8 cellular contexts compared by ENCODE assay signal in genomic region chr15:66293419-66294156, GRCh38. TPM values are rescaled to one million over a fixed set of nuclear protein-coding genes. Genes with fewer than 3 reads are reported as not detected.
A peak's percentile ranks its signal among the peaks of the same experiment; 100 is the strongest.
DNase-seq lines count a peak whose midpoint lies in the region; ATAC-seq and TF ChIP-seq lines count a peak whose summit lies in the region.

Gene DIS3L, plus strand, starts transcription at chr15:66293568. Its CDS starts 29 bp downstream, at chr15:66293597.

- H3K9me3 Mint-ChIP-seq in CD8-positive, alpha-beta T cell, result no peaks in the 10 kb centered on the region

- peak within 1 kb of the TSS; percentile 93 for H3K27ac Mint-ChIP-seq in CD8-positive, alpha-beta T cell

- in situ Hi-C loops in SK-MEL-5 (cut with HindIII; ENCODE audit: low pct_unique_long_range_greater_than_20kb, low sequenced_read_pairs), result no loop called here

- H3K36me3 Mint-ChIP-seq in CD8-positive, alpha-beta T cell, result peaks cover 16% of the 10 kb centered on the region

- peak; percentile 21 to 82 (median 58) for DNase-seq in CD8-positive, alpha-beta T cell
- DNase-seq in HK-2 (ENCODE audit: unreplicated experiment) (peak; percentile 50), SK-MEL-5 (ENCODE audit: low read depth, low spot score) (peak; percentile 44), globus pallidus (ENCODE audit: low spot score) (peak; percentile 59), osteoblast (ENCODE audit: insufficient read length, low spot score, missing footprints) (peak; percentile 94), thoracic aorta (ENCODE audit: low spot score) (no peak)
- peak; percentile 66 for DNase-seq in activated naive CD4-positive, alpha-beta T cell treated with Interleukin-2 at 50 U/mL for 16 hours

- H2AFZ ChIP-seq in osteoblast (ENCODE audit: low read length), result peak within 1 kb of the TSS; percentile 95

- H4K20me1 ChIP-seq in osteoblast (ENCODE audit: insufficient read depth, low read length), result no peaks in the 10 kb centered on the region

- CTCF ChIA-PET in CD8-positive, alpha-beta T cell (lab: Charles Lee), result interaction anchor here (1.0 to 1.4 kb wide), 2 partner anchors 19 to 205 kb away, joined by 3 read pairs; no protein-coding TSS in a partner anchor

- peak; percentile 72 for ATAC-seq in CD8-positive, alpha-beta T cell
- peak; percentile 58 for ATAC-seq in GM19438 (IDR thresholded peaks at IDR 0.05; ENCODE audit: low read depth, unreplicated experiment)
- peak; percentile 37 for ATAC-seq in thoracic aorta (ENCODE audit: insufficient number of reproducible peaks, low FRiP score, low read depth)

- H3K79me2 ChIP-seq in osteoblast (ENCODE audit: insufficient read depth, low read length), result peaks cover 18% of the 10 kb centered on the region

- H3K4me3 Mint-ChIP-seq in CD8-positive, alpha-beta T cell, result peak within 1 kb of the TSS; percentile 86

- POLR2A ChIA-PET in CD8-positive, alpha-beta T cell (lab: Charles Lee), result interaction anchor here (0.7 to 2.7 kb wide), 8 partner anchors 15 to 212 kb away, joined by 3 to 9 read pairs (median 3); partner anchors contain the start of genes MAP2K1, RPL4 and ZWILCH

- no peaks in the 10 kb centered on the region for H3K27me3 Mint-ChIP-seq in CD8-positive, alpha-beta T cell (ENCODE audit: low read depth)

- H3K9me3 ChIP-seq in CD8-positive, alpha-beta T cell (ENCODE audit: low read length), result no peaks in the 10 kb centered on the region
- H3K9me3 ChIP-seq in osteoblast (ENCODE audit: low read depth, low read length) (no peaks in the 10 kb centered on the region), thoracic aorta (no peaks in the 10 kb centered on the region)

- no peaks in the 10 kb centered on the region for H3K27me3 ChIP-seq in CD8-positive, alpha-beta T cell (ENCODE audit: insufficient read depth, low read length)
- no peaks in the 10 kb centered on the region for H3K27me3 ChIP-seq in osteoblast (ENCODE audit: insufficient read depth, low read length)
- no peaks in the 10 kb centered on the region for H3K27me3 ChIP-seq in thoracic aorta (replicated peaks; ENCODE audit: insufficient read depth)

- H3K4me1 Mint-ChIP-seq in CD8-positive, alpha-beta T cell (ENCODE audit: low read depth), result peaks cover 49% of the 10 kb centered on the region

- TF ChIP-seq CTCF in CD8-positive, alpha-beta T cell (IDR thresholded peaks at IDR 0.05), result no peak
- TF ChIP-seq CTCF in osteoblast (IDR thresholded peaks at IDR 0.05; ENCODE audit: extremely low read depth, low read depth, low read length) (no peak), thoracic aorta (IDR thresholded peaks at IDR 0.05) (no peak)

- peak within 1 kb of the TSS; percentile 72 for H3K4me3 ChIP-seq in CD8-positive, alpha-beta T cell (ENCODE audit: low read depth, low read length)
- peak within 1 kb of the TSS; percentile 75 for H3K4me3 ChIP-seq in osteoblast (ENCODE audit: insufficient read depth, low read length)
- H3K4me3 ChIP-seq in thoracic aorta, result peak within 1 kb of the TSS; percentile 88

- H3K27ac ChIP-seq in CD8-positive, alpha-beta T cell (ENCODE audit: low read depth, low read length), result peak within 1 kb of the TSS; percentile 86
- peak within 1 kb of the TSS; percentile 64 for H3K27ac ChIP-seq in osteoblast (ENCODE audit: low read depth, low read length)
- peak within 1 kb of the TSS; percentile 83 to 88 for H3K27ac ChIP-seq in thoracic aorta

- H3K4me2 ChIP-seq in osteoblast (ENCODE audit: insufficient read depth, low read length), result peak within 1 kb of the TSS; percentile 87

- H3K36me3 ChIP-seq in CD8-positive, alpha-beta T cell (ENCODE audit: insufficient read depth, low read length), result no peaks in the 10 kb centered on the region
- H3K36me3 ChIP-seq in osteoblast (ENCODE audit: insufficient read depth, low read length) (peaks cover 4% of the 10 kb centered on the region), thoracic aorta (peaks cover under 1% of the 10 kb centered on the region)

- H3K4me1 ChIP-seq in CD8-positive, alpha-beta T cell (ENCODE audit: insufficient read depth, low read length), result peaks cover 39% of the 10 kb centered on the region
- H3K4me1 ChIP-seq in osteoblast (ENCODE audit: insufficient read depth, low read length) (peaks cover 24% of the 10 kb centered on the region), thoracic aorta (ENCODE audit: control insufficient read depth in 1 of 2, low read depth in 2 of 2) (peaks cover 12 to 30% of the 10 kb centered on the region in 2 donors)

- intact Hi-C loops in CD8-positive, alpha-beta T cell (cut with DNase I, micrococcal nuclease), result loop anchor here (2.0 to 10.0 kb wide), 8 partner anchors 63 to 1549 kb away; partner anchors contain the start of genes MAP2K1 (in 2 of the 2), RAB11A (in 2 of the 2), RPL4 (in 2 of the 2) and TIPIN (in 2 of the 2)

RNA-seq across cellular contexts. Expression of gene DIS3L, which starts in this region (rescaled TPM):
- total RNA-seq in CD8-positive, alpha-beta T cell, result 10 to 100 TPM; 16.6 to 18.8 TPM
- total RNA-seq in SK-MEL-5 (2014; rRNA removed; shearing (Covaris generic)), result 28.2 and 42.8 TPM in 2 replicates
- 16.1 and 25.4 TPM in 2 replicates for polyA plus RNA-seq in SK-MEL-5 (2015; cell fraction: cytosol; rRNA removed)
- 26.7 and 48.5 TPM in 2 replicates for polyA plus RNA-seq in SK-MEL-5 (2015; cell fraction: nucleus; rRNA removed)
- 40.5 and 44.5 TPM in 2 replicates for total RNA-seq in osteoblast
- 10 to 100 TPM; 36.8 to 45.1 TPM for total RNA-seq in thoracic aorta
